19 cellular contexts compared by ENCODE assay signal in the genomic region with DNA sequence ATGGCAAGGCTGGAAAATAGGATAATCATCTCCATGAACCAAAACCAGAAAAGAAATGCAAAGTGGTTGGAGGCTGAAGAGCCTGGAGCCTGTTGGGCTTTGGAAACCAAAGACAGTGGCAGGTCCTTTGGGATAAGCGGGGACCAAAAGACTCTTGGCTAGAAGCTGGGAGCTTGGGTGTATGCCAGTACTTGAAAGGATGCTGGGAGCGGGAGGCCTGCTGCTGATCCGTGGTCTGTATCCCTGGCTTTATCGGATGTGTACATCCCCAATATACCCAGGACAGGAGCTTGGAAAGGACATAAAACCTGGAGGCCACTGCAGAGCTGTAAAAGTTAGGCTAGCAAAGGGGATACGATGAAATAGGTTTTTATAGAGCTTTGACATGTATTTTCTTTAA. TPM values are rescaled to one million over a fixed set of nuclear protein-coding genes. Genes with fewer than 3 reads are reported as not detected.
"Had no signal": no experiment of that assay in that cellular context is flagged by ENCODE, and none has a peak within 500 bp of the region (broad histone marks: within the 10 kb centered on the region; RNA-seq: fewer than 3 reads in every experiment).

No MANE protein-coding gene starts in this region.

- H3K27ac Mint-ChIP-seq: activated naive CD4-positive, alpha-beta T cell treated with anti-CD3 and anti-CD28 coated beads for 36 hours; endodermal cell; stimulated activated memory B cell treated with anti-CD40 and anti-IgM and Interleukin-4, amounts not matched to agents 10 μg/mL and 1 μg/mL and 100 μg/mL, for 72 hours had no signal

- H3K4me3 ChIP-seq: gastrocnemius medialis, heart right ventricle had no signal

- H3K36me3 Mint-ChIP-seq: naive B cell; stimulated activated memory B cell treated with anti-CD40 and anti-IgM and Interleukin-4, amounts not matched to agents 10 μg/mL and 1 μg/mL and 100 μg/mL, for 72 hours had no signal

- DNase-seq: activated CD4-positive, alpha-beta T cell treated with anti-CD3 and anti-CD28 coated beads for 1 hour; activated CD4-positive, alpha-beta T cell treated with anti-CD3 and anti-CD28 coated beads, Interleukin-2, amount 50 U/mL, for 4 hours; activated naive CD4-positive, alpha-beta T cell treated with anti-CD3 and anti-CD28 coated beads for 36 hours; activated T-cell treated with anti-CD3 and anti-CD28 coated beads for 4 hours; endodermal cell; erythroblast; gastrocnemius medialis; left cardiac atrium; naive B cell; occipital lobe; T1000 had no signal

- H3K9me3 ChIP-seq: gastrocnemius medialis, heart right ventricle had no signal

- H3K4me1 Mint-ChIP-seq: endodermal cell had no signal

- H3K9me3 Mint-ChIP-seq: activated naive CD4-positive, alpha-beta T cell treated with anti-CD3 and anti-CD28 coated beads for 36 hours; endodermal cell; naive B cell; stimulated activated memory B cell treated with anti-CD40 and anti-IgM and Interleukin-4, amounts not matched to agents 10 μg/mL and 1 μg/mL and 100 μg/mL, for 72 hours had no signal

- H3K36me3 ChIP-seq: gastrocnemius medialis, heart right ventricle had no signal

- H3K27ac ChIP-seq: gastrocnemius medialis, heart right ventricle had no signal

RNA-seq across cellular contexts. Expression of gene CHRNB4, which starts 1.3 kb away (rescaled TPM):
- total RNA-seq: activated naive CD4-positive, alpha-beta T cell treated with anti-CD3 and anti-CD28 coated beads for 36 hours; astrocyte; dermis microvascular lymphatic vessel endothelial cell; gastrocnemius medialis; lung microvascular endothelial cell; mononuclear cell; posterior vena cava had no signal

RNA-seq across cellular contexts. Expression of gene CHRNA3, which starts 21.5 kb away (rescaled TPM):
- total RNA-seq: activated naive CD4-positive, alpha-beta T cell treated with anti-CD3 and anti-CD28 coated beads for 36 hours; astrocyte; chondrocyte; dermis microvascular lymphatic vessel endothelial cell; lung microvascular endothelial cell; mononuclear cell; posterior vena cava had no signal
